Comparison of ENCODE assay signal across 8 cellular contexts in genomic region chr10:9302142-9302746, GRCh38.
DNase-seq lines count a peak whose midpoint lies in the region; ATAC-seq lines count a peak whose summit lies in the region.

No MANE protein-coding gene starts in this region.

- no peak overlapping the region for H3K4me3 ChIP-seq in H7 (ENCODE audit: insufficient read depth, low read depth, low read length)

- ATAC-seq in HG03097 (IDR thresholded peaks at IDR 0.05; ENCODE audit: low FRiP score, unreplicated experiment) = no peak
- no peak for ATAC-seq in GM19023 (IDR thresholded peaks at IDR 0.05; ENCODE audit: unreplicated experiment)

- no peaks in the 10 kb centered on the region for H3K36me3 ChIP-seq in H7 (replicated peaks; ENCODE audit: control insufficient read depth, insufficient read depth, low read length)

- no peaks in the 10 kb centered on the region for H3K27me3 ChIP-seq in H7 (ENCODE audit: control insufficient read depth, insufficient read depth, low read length)

- peak; percentile 13 for DNase-seq in NCI-H1694 treated with DMSO at 0.1 percent for 48 hours (lab: John Stamatoyannopoulos, UW)
- DNase-seq in NCI-H1694 (lab: John Stamatoyannopoulos, UW) = no peak
- peak; percentile 5 for DNase-seq in H7
- DNase-seq in NCI-H82 treated with DMSO at 0.1 percent for 48 hours (lab: John Stamatoyannopoulos, UW; ENCODE audit: unreplicated experiment) = peak; percentile 7
- peak; percentile 33 for DNase-seq in central memory CD4-positive, alpha-beta T cell
- peak; percentile 57 to 71 for DNase-seq in lung microvascular endothelial cell (ENCODE audit: low read depth in 2 of 2)
